In the genomic region with DNA sequence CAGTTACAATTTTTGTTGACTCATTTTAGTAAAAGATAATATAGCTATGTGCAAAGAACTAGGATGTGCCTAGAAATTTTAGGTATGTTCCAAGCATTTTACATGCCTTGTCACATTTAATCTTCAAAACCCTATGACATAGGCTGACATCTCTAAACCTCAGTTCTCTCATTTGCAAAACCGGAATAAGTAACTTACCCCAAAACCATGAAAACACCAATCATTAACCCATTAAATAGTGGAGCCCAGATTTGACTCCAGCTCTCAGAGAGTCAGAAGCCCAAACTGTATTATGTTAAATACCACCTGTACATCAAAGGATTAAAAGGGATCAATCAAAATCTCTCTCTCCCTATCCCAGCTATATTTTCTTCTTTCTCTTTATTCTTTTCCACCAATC, we compare ENCODE assay signal across 1 cellular context.
TF ChIP-seq lines count a peak whose summit lies in the region.

No MANE protein-coding gene starts in this region.

TF ChIP-seq in GM12878, 131 proteins besides CTCF, POLR2A, EP300 and RAD21:
- TF ChIP-seq, protein P1, sequence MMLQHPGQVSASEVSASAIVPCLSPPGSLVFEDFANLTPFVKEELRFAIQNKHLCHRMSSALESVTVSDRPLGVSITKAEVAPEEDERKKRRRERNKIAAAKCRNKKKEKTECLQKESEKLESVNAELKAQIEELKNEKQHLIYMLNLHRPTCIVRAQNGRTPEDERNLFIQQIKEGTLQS (IDR thresholded peaks at IDR 0.05; ENCODE audit: borderline replicate concordance, extremely low read depth, low read depth, low read length) = no peak
- TF ChIP-seq SMAD1 (IDR thresholded peaks at IDR 0.05; ENCODE audit: low read depth, partially characterized antibody) = no peak
- no peak for TF ChIP-seq NR2C2 (IDR thresholded peaks at IDR 0.05; ENCODE audit: borderline replicate concordance, control insufficient read depth, insufficient read length, low read depth)
- no peak for TF ChIP-seq ZBED1 (IDR thresholded peaks at IDR 0.05; ENCODE audit: borderline replicate concordance)
- no peak for TF ChIP-seq POU2F2 (IDR thresholded peaks at IDR 0.05; ENCODE audit: borderline replicate concordance, low read depth, low read length)
- no peak for TF ChIP-seq YY1 (IDR thresholded peaks at IDR 0.05; ENCODE audit: low read depth, low read length)
- no peak for TF ChIP-seq NFYA (IDR thresholded peaks at IDR 0.05; ENCODE audit: borderline replicate concordance, low read depth, low read length)
- no peak for TF ChIP-seq SMC3 (IDR thresholded peaks at IDR 0.05; ENCODE audit: borderline replicate concordance, low read length)
- no peak for TF ChIP-seq EED (IDR thresholded peaks at IDR 0.05; ENCODE audit: low read depth)
- no peak for TF ChIP-seq RUNX3 (IDR thresholded peaks at IDR 0.05; ENCODE audit: low read length)
- no peak for TF ChIP-seq ZNF274 (IDR thresholded peaks at IDR 0.05; ENCODE audit: insufficient read depth, insufficient read length)
- TF ChIP-seq, protein P2, sequence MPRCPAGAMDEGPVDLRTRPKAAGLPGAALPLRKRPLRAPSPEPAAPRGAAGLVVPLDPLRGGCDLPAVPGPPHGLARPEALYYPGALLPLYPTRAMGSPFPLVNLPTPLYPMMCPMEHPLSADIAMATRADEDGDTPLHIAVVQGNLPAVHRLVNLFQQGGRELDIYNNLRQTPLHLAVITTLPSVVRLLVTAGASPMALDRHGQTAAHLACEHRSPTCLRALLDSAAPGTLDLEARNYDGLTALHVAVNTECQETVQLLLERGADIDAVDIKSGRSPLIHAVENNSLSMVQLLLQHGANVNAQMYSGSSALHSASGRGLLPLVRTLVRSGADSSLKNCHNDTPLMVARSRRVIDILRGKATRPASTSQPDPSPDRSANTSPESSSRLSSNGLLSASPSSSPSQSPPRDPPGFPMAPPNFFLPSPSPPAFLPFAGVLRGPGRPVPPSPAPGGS (IDR thresholded peaks at IDR 0.05; ENCODE audit: borderline replicate concordance, insufficient read depth, low read depth, low read length, poor library complexity, severe bottlenecking) = no peak
- no peak for TF ChIP-seq RB1 (IDR thresholded peaks at IDR 0.05; ENCODE audit: borderline replicate concordance)
- TF ChIP-seq RBBP5 (conservative IDR thresholded peaks at IDR 0.05) = no peak
- no peak for TF ChIP-seq HDAC2 (IDR thresholded peaks at IDR 0.05)
- TF ChIP-seq POLR2AphosphoS5 (IDR thresholded peaks at IDR 0.05; ENCODE audit: low read length) = no peak
TF ChIP-seq in GM12878: peak in this region for 0.
